8 cellular contexts compared by ENCODE assay signal in the genomic region with DNA sequence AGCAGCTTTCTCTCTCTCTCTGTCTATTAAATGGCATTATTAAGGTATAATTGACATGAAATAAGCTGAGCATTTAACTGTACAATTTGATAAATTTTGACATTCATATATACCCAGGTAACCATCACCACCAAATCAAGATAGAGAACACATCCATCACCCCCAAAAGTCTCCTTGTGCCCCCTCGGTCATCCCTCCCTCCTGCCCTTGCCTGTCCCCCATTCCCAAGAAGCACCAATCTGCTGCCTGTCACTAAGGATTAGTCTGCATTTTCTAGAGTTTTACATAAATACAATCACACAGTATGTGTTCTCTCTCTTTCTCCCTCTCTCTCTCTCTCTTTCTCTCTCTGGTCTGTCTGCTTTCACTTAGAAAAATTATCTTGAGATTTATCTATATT. TPM values are rescaled to one million over a fixed set of nuclear protein-coding genes. Genes with fewer than 3 reads are reported as not detected.
"Had no signal": no experiment of that assay in that cellular context is flagged by ENCODE, and none has a peak within 500 bp of the region (broad histone marks: within the 10 kb centered on the region; RNA-seq: fewer than 3 reads in every experiment).

No MANE protein-coding gene starts in this region.

- DNase-seq: HCEC 1CT, Karpas-422, KBM-7 had no signal

- H3K27ac Mint-ChIP-seq: IgD-negative memory B cell had no signal

- H3K9ac ChIP-seq: KMS-11 had no signal

- H3K27ac ChIP-seq: HL-60, KMS-11 had no signal

- ATAC-seq: GM23338, HepG2 had no signal

- H3K4me2 ChIP-seq: GM23338, KMS-11 had no signal

- H3K4me3 Mint-ChIP-seq: GM23338 had no signal

- H3K27me3 Mint-ChIP-seq: IgD-negative memory B cell had no signal

- H2AFZ ChIP-seq: GM23338 had no signal

- H3K4me3 ChIP-seq: GM23338 had no signal

RNA-seq across cellular contexts. Expression of a gene that starts 25.0 kb away (rescaled TPM):
- total RNA-seq: HepG2 had no signal
